ENCODE assay signal across 20 cellular contexts in the genomic region with DNA sequence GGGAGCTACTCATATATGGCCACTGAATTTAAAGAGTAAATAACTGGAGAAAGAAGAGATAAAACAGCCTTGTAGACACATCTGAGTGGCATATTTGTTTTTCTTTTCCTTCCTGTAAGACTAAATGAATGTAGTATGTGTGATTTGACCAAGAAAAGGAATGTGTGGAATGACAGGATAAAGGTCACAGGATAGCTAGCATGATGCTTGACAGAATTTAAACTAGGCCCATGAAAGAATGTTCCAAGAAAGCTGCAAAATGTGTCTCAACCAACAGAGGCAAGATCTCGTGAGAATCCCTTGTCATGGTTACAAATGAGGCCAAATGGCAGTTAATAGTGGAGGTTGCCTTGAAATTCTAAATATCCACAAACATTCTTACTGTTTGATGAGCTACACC.
DNase-seq lines count a peak whose midpoint lies in the region; ATAC-seq and TF ChIP-seq lines count a peak whose summit lies in the region.
"Had no signal": no experiment of that assay in that cellular context is flagged by ENCODE, and none has a peak within 500 bp of the region (broad histone marks: within the 10 kb centered on the region; RNA-seq: fewer than 3 reads in every experiment).

No MANE protein-coding gene starts in this region.

- no peak overlapping the region for H2BK5ac ChIP-seq in IMR-90 (ENCODE audit: low read depth, low read length, poor library complexity, severe bottlenecking)
- H2BK5ac ChIP-seq in mesendoderm (ENCODE audit: low read length): no peak overlapping the region

- H2BK120ac ChIP-seq in IMR-90 (ENCODE audit: low read depth, low read length) (no peak overlapping the region), mesendoderm (ENCODE audit: low read depth, low read length) (no peak overlapping the region)

- H3K4me3 ChIP-seq in AG09309 (ENCODE audit: control insufficient read depth, low read depth, low read length) (no peak overlapping the region), IMR-90 (ENCODE audit: insufficient read depth, low read depth, low read length) (no peak overlapping the region), mesendoderm (ENCODE audit: low read length) (no peak overlapping the region), upper lobe of right lung (no peak overlapping the region), tibial nerve (no peak overlapping the region)
- H3K4me3 ChIP-seq: colonic mucosa, heart right ventricle had no signal

- no peak overlapping the region for H3K9ac ChIP-seq in IMR-90 (ENCODE audit: low read depth, low read length)
- H3K9ac ChIP-seq in mesendoderm (ENCODE audit: low read length): no peak overlapping the region

- H3K27me3 ChIP-seq in IMR-90 (ENCODE audit: control insufficient read depth, insufficient read depth, low read length): no peaks in the 10 kb centered on the region
- H3K27me3 ChIP-seq in mesendoderm (ENCODE audit: insufficient read depth, low read length, poor library complexity): no peaks in the 10 kb centered on the region
- no peaks in the 10 kb centered on the region for H3K27me3 ChIP-seq in upper lobe of right lung
- no peaks in the 10 kb centered on the region for H3K27me3 ChIP-seq in tibial nerve
- H3K27me3 ChIP-seq: colonic mucosa, heart right ventricle had no signal

- no peak for TF ChIP-seq RAD21 in IMR-90 (IDR thresholded peaks at IDR 0.05; ENCODE audit: low read length)

- in situ Hi-C loops in IMR-90 (cut with MboI; ENCODE audit: low sequenced_read_pairs): loop anchor here (25.0 kb wide), 1 partner anchor 101 kb away; no protein-coding TSS in a partner anchor

- dilution Hi-C loops in IMR-90 (cut with HindIII; ENCODE audit: low sequenced_read_pairs, unreplicated experiment): no loop called here

- no CpG with 5 or more reads among the region's 1 CpG for WGBS in IMR-90 (ENCODE audit: extremely low coverage in 2 of 2, insufficient read length in 1 of 2), 2 experiments
- no CpG with 5 or more reads among the region's 1 CpG for WGBS in mesendoderm (ENCODE audit: extremely low coverage, insufficient coverage, low lambda C conversion rate)
- 35 to 41% methylated on average over 1 of the region's 1 CpG for WGBS in tibial nerve, 2 donors

- H2AK5ac ChIP-seq in IMR-90 (ENCODE audit: low read depth, low read length) (no peak overlapping the region), mesendoderm (ENCODE audit: low read length) (no peak overlapping the region)

- H4K20me1 ChIP-seq in IMR-90 (ENCODE audit: insufficient read depth, low read length): no peaks in the 10 kb centered on the region

- TF ChIP-seq CTCF in AG09309 (IDR thresholded peaks at IDR 0.05; ENCODE audit: control insufficient read depth, insufficient read depth, low read depth, low read length, missing control alignments) (no peak), IMR-90 (conservative IDR thresholded peaks at IDR 0.05; ENCODE audit: low read depth, low read length) (no peak), upper lobe of right lung (IDR thresholded peaks at IDR 0.05) (no peak), tibial nerve (IDR thresholded peaks at IDR 0.05) (no peak)

- H2BK20ac ChIP-seq in IMR-90 (ENCODE audit: low read depth, low read length): no peak overlapping the region

- no peak overlapping the region for H3K4ac ChIP-seq in IMR-90 (ENCODE audit: low read depth, low read length)
- H3K4ac ChIP-seq in mesendoderm (ENCODE audit: low read depth, low read length): no peak overlapping the region

- H3K9me3 ChIP-seq in IMR-90 (ENCODE audit: control insufficient read depth, insufficient read depth, low read length) (no peaks in the 10 kb centered on the region), upper lobe of right lung (no peaks in the 10 kb centered on the region), tibial nerve (no peaks in the 10 kb centered on the region)
- H3K9me3 ChIP-seq: colonic mucosa had no signal

- intact Hi-C loops in IMR-90 (cut with micrococcal nuclease) (no loop called here), upper lobe of right lung (cut with DNase I) (no loop called here)

- H3K36me3 ChIP-seq in IMR-90 (ENCODE audit: control insufficient read depth, insufficient read depth, low read length): no peaks in the 10 kb centered on the region
- no peaks in the 10 kb centered on the region for H3K36me3 ChIP-seq in mesendoderm (ENCODE audit: control insufficient read depth, insufficient read depth, low read length)
- H3K36me3 ChIP-seq in upper lobe of right lung: no peaks in the 10 kb centered on the region
- no peaks in the 10 kb centered on the region for H3K36me3 ChIP-seq in tibial nerve
- H3K36me3 ChIP-seq: colonic mucosa, heart right ventricle had no signal

- H3K27ac ChIP-seq in IMR-90 (ENCODE audit: insufficient read depth, low read length) (no peak overlapping the region), mesendoderm (ENCODE audit: low read depth, low read length) (no peak overlapping the region), upper lobe of right lung (no peak overlapping the region), tibial nerve (no peak overlapping the region)
- H3K27ac ChIP-seq: colonic mucosa, epithelial cell of prostate, heart right ventricle had no signal

- H4K5ac ChIP-seq in IMR-90 (ENCODE audit: low read depth, low read length) (no peak overlapping the region), mesendoderm (ENCODE audit: low read length) (no peak overlapping the region)

- POLR2A ChIA-PET in IMR-90 (lab: Charles Lee; ENCODE audit: unreplicated experiment): no interaction called here

- no peak overlapping the region for H3K56ac ChIP-seq in IMR-90 (ENCODE audit: extremely low read depth, insufficient read depth, low read length)
- no peak overlapping the region for H3K56ac ChIP-seq in mesendoderm (ENCODE audit: low read length)

- H3K4me2 ChIP-seq in IMR-90 (ENCODE audit: low read depth, low read length): no peak overlapping the region
- no peak overlapping the region for H3K4me2 ChIP-seq in mesendoderm (ENCODE audit: low read length)

- no peak overlapping the region for H4K8ac ChIP-seq in IMR-90 (ENCODE audit: low read depth in 2 of 2, low read length in 2 of 2)
- no peak overlapping the region for H4K8ac ChIP-seq in mesendoderm (ENCODE audit: low read depth, low read length)

- H3K18ac ChIP-seq in IMR-90 (ENCODE audit: low read depth, low read length) (no peak overlapping the region), mesendoderm (ENCODE audit: low read length) (no peak overlapping the region)

- no peak overlapping the region for H4K91ac ChIP-seq in IMR-90 (ENCODE audit: insufficient read depth, low read depth, low read length)

- H2AFZ ChIP-seq in IMR-90 (replicated peaks; ENCODE audit: low read length, poor library complexity): no peak overlapping the region

- H3K9me1 ChIP-seq in IMR-90 (ENCODE audit: insufficient read depth, low read length): no peaks in the 10 kb centered on the region

- TF ChIP-seq EP300 in tibial nerve (IDR thresholded peaks at IDR 0.05): no peak

- ATAC-seq in IMR-90 (ENCODE audit: low read depth): peak; percentile 53
- ATAC-seq in upper lobe of right lung: no peak
- ATAC-seq: heart right ventricle, Panc1 had no signal

- CTCF ChIA-PET in IMR-90 (lab: Yijun Ruan, JAX): no interaction called here

- no peaks in the 10 kb centered on the region for H3K79me2 ChIP-seq in mesendoderm (ENCODE audit: control insufficient read depth, insufficient read depth, low read length)

- TF ChIP-seq POLR2A in IMR-90 (IDR thresholded peaks at IDR 0.05; ENCODE audit: low read depth, low read length): no peak
- TF ChIP-seq POLR2A in tibial nerve (IDR thresholded peaks at IDR 0.05): no peak

- H3K79me1 ChIP-seq in IMR-90 (ENCODE audit: low read depth in 1 of 2, low read length in 2 of 2) (no peaks in the 10 kb centered on the region), mesendoderm (ENCODE audit: low read length) (no peaks in the 10 kb centered on the region)

- no peak overlapping the region for H2AK9ac ChIP-seq in IMR-90 (replicated peaks; ENCODE audit: low read depth, low read length, poor library complexity)

- DNase-seq in AG09309 (ENCODE audit: low read depth) (peak; percentile 54), IMR-90 (no peak), dedifferentiated amniotic fluid mesenchymal stem cell (ENCODE audit: extremely low spot score) (peak; percentile 69), mesendoderm (peak; percentile 21), NCI-H2171 (lab: John Stamatoyannopoulos, UW) (no peak), upper lobe of right lung (no peak), tibial nerve (ENCODE audit: low spot score in 2 of 2) (no peak), HPDE6-E6E7 (ENCODE audit: extremely low spot score) (no peak)
- DNase-seq: activated CD4-positive, alpha-beta T cell treated with anti-CD3 and anti-CD28 coated beads for 48 hours; activated gamma-delta T cell treated with Interleukin-2 at 50 U/mL for 16 hours; anterior cingulate cortex; CD8-positive, alpha-beta memory T cell; colonic mucosa; heart right ventricle; islet precursor cell; mammary epithelial cell; NCI-H82; stimulated activated naive CD4-positive, alpha-beta T cell had no signal

- BruUV-seq in IMR-90 (replicated peaks; lab: Mats Ljungman, UMichigan): no TSS peak

- H2BK15ac ChIP-seq in IMR-90 (ENCODE audit: low read depth, low read length): no peak overlapping the region
- no peak overlapping the region for H2BK15ac ChIP-seq in mesendoderm (replicated peaks; ENCODE audit: low read depth)

- H3K23ac ChIP-seq in IMR-90 (ENCODE audit: low read depth, low read length): no peak overlapping the region
- H3K23ac ChIP-seq in mesendoderm (ENCODE audit: low read length): no peak overlapping the region

- H3K4me1 ChIP-seq in IMR-90 (ENCODE audit: control insufficient read depth, insufficient read depth, low read length): no peaks in the 10 kb centered on the region
- no peaks in the 10 kb centered on the region for H3K4me1 ChIP-seq in mesendoderm (ENCODE audit: control insufficient read depth, low read depth, low read length)
- no peaks in the 10 kb centered on the region for H3K4me1 ChIP-seq in upper lobe of right lung
- H3K4me1 ChIP-seq in tibial nerve: no peaks in the 10 kb centered on the region
- H3K4me1 ChIP-seq: colonic mucosa, heart right ventricle had no signal

- no peak overlapping the region for H3K14ac ChIP-seq in IMR-90 (replicated peaks; ENCODE audit: low read depth, low read length)

TF ChIP-seq in IMR-90, 13 proteins besides CTCF, POLR2A, EP300 and RAD21 (continues in another document):
- TF ChIP-seq RFX5 (IDR thresholded peaks at IDR 0.05; ENCODE audit: low read depth, low read length) (no peak), RCOR1 (IDR thresholded peaks at IDR 0.05; ENCODE audit: insufficient replicate concordance, low read length) (no peak), SMC3 (IDR thresholded peaks at IDR 0.05; ENCODE audit: low read depth, low read length) (no peak), NFE2L2 (IDR thresholded peaks at IDR 0.05; ENCODE audit: low read depth, low read length) (no peak), BHLHE40 (IDR thresholded peaks at IDR 0.05; ENCODE audit: low read depth, low read length) (no peak), CEBPB (IDR thresholded peaks at IDR 0.05; ENCODE audit: low read depth, low read length) (no peak)

Comparison
In these comparisons a context has a peak if more than half of its experiments do, and no peak if none do; other contexts are left out.
1. DNase-seq: peak in AG09309 (single experiment), dedifferentiated amniotic fluid mesenchymal stem cell (single experiment) and mesendoderm (single experiment); none in IMR-90 (single experiment), NCI-H2171 (single experiment), upper lobe of right lung (single experiment), tibial nerve (0 of 2) and HPDE6-E6E7 (single experiment).